Comparison of ENCODE assay signal across 14 cellular contexts in genomic region chr1:9079980-9080703, GRCh38. TPM values are rescaled to one million over a fixed set of nuclear protein-coding genes. Genes with fewer than 3 reads are reported as not detected.
DNase-seq lines count a peak whose midpoint lies in the region; ATAC-seq and TF ChIP-seq lines count a peak whose summit lies in the region.
"Had no signal": no experiment of that assay in that cellular context is flagged by ENCODE, and none has a peak within 500 bp of the region (broad histone marks: within the 10 kb centered on the region; RNA-seq: fewer than 3 reads in every experiment).

No MANE protein-coding gene starts in this region.

- no peaks in the 10 kb centered on the region for H3K27me3 Mint-ChIP-seq in activated naive CD4-positive, alpha-beta T cell treated with anti-CD3 and anti-CD28 coated beads, Interleukin-2, amount 50 U/mL, for 24 hours
- peaks cover 6% of the 10 kb centered on the region for H3K27me3 Mint-ChIP-seq in activated naive CD4-positive, alpha-beta T cell treated with anti-CD3 and anti-CD28 coated beads for 36 hours (ENCODE audit: low read depth)
- H3K27me3 Mint-ChIP-seq in type B pancreatic cell, result peaks cover 4% of the 10 kb centered on the region
- peaks cover 40% of the 10 kb centered on the region for H3K27me3 Mint-ChIP-seq in activated CD8-positive, alpha-beta T cell treated with anti-CD3 and anti-CD28 coated beads, Interleukin-2, amount 10 ng/mL, durations not matched to agents 7 days and 5 days (ENCODE audit: low read depth)

- H3K4me3 ChIP-seq in Karpas-422 (ENCODE audit: low read length) (peak overlapping the region; percentile 31), SK-N-SH (ENCODE audit: low read depth in 2 of 2, low read length in 1 of 2) (no peak overlapping the region)
- H3K4me3 ChIP-seq: adrenal gland had no signal

- H3K79me2 ChIP-seq in Karpas-422 (ENCODE audit: low read length), result no peaks in the 10 kb centered on the region
- H3K79me2 ChIP-seq in SK-N-SH (ENCODE audit: insufficient read depth), result no peaks in the 10 kb centered on the region

- no peak for TF ChIP-seq EP300 in SK-N-SH (IDR thresholded peaks at IDR 0.05; ENCODE audit: borderline replicate concordance in 1 of 2, low read depth in 1 of 2, low read length in 1 of 2)

- peak; percentile 50 for ATAC-seq in HG02678 (IDR thresholded peaks at IDR 0.05; ENCODE audit: unreplicated experiment)
- ATAC-seq in activated CD8-positive, alpha-beta T cell treated with anti-CD3 and anti-CD28 coated beads, Interleukin-2, amount 10 ng/mL, durations not matched to agents 7 days and 5 days, result no peak
- ATAC-seq: stimulated activated naive CD8-positive, alpha-beta T cell treated with anti-CD3 and anti-CD28 coated beads, Interleukin-15, amount 100 ng/mL, for 72 hours; T-helper 17 cell had no signal

- peak overlapping the region; percentile 62 for H3K4me2 ChIP-seq in Karpas-422 (ENCODE audit: low read depth, low read length, poor library complexity, severe bottlenecking)
- H3K4me2 ChIP-seq in SK-N-SH, result no peak overlapping the region

- H3K36me3 ChIP-seq in Karpas-422 (ENCODE audit: insufficient read depth, low read length) (no peaks in the 10 kb centered on the region), SK-N-SH (replicated peaks in 1 of 2; ENCODE audit: control insufficient read depth in 1 of 2, insufficient read depth in 2 of 2, low read length in 1 of 2) (no peaks in the 10 kb centered on the region)
- H3K36me3 ChIP-seq: adrenal gland had no signal

- H4K20me1 ChIP-seq in Karpas-422 (ENCODE audit: insufficient read depth, low read depth, low read length) (no peaks in the 10 kb centered on the region), SK-N-SH (ENCODE audit: insufficient read depth) (no peaks in the 10 kb centered on the region)

- H3K9me3 ChIP-seq in Karpas-422 (ENCODE audit: low read length), result no peaks in the 10 kb centered on the region
- H3K9me3 ChIP-seq in SK-N-SH, result no peaks in the 10 kb centered on the region
- H3K9me3 ChIP-seq: adrenal gland had no signal

- no peak for TF ChIP-seq RAD21 in SK-N-SH (IDR thresholded peaks at IDR 0.05; ENCODE audit: low read length)

- CTCF ChIA-PET in activated naive CD4-positive, alpha-beta T cell treated with anti-CD3 and anti-CD28 coated beads for 36 hours (lab: Charles Lee), result interaction anchor here (0.6 to 0.7 kb wide), 2 partner anchors 195 to 350 kb away, joined by 3 read pairs; no protein-coding TSS in a partner anchor
- CTCF ChIA-PET in activated CD8-positive, alpha-beta T cell treated with anti-CD3 and anti-CD28 coated beads, Interleukin-2, amount 10 ng/mL, durations not matched to agents 7 days and 5 days (lab: Charles Lee), result interaction anchor here (1.9 kb wide), 1 partner anchor 75 kb away, joined by 6 read pairs; no protein-coding TSS in a partner anchor
- CTCF ChIA-PET in SK-N-SH (lab: Yijun Ruan, JAX), result interaction anchor here (1.2 to 1.3 kb wide), 3 partner anchors 31 to 375 kb away, joined by 4 read pairs; no protein-coding TSS in a partner anchor

- H3K4me1 ChIP-seq in Karpas-422 (ENCODE audit: low read length), result peaks cover 48% of the 10 kb centered on the region
- peaks cover 0 to 7% of the 10 kb centered on the region in 2 experiments; a peak in 1 of 4 replicates for H3K4me1 ChIP-seq in SK-N-SH (ENCODE audit: control insufficient read depth in 1 of 2, insufficient read depth in 2 of 2, low read depth in 1 of 2, low read length in 1 of 2)

- H3K27me3 ChIP-seq in Karpas-422 (ENCODE audit: low read length), result no peaks in the 10 kb centered on the region
- H3K27me3 ChIP-seq in SK-N-SH (ENCODE audit: insufficient read depth), result no peaks in the 10 kb centered on the region
- H3K27me3 ChIP-seq: adrenal gland had no signal

- peaks cover 38% of the 10 kb centered on the region for H3K4me1 Mint-ChIP-seq in activated naive CD4-positive, alpha-beta T cell treated with anti-CD3 and anti-CD28 coated beads, Interleukin-2, amount 50 U/mL, for 24 hours
- peaks cover 28% of the 10 kb centered on the region for H3K4me1 Mint-ChIP-seq in activated naive CD4-positive, alpha-beta T cell treated with anti-CD3 and anti-CD28 coated beads for 36 hours (ENCODE audit: low read depth)
- peaks cover 8% of the 10 kb centered on the region for H3K4me1 Mint-ChIP-seq in type B pancreatic cell (ENCODE audit: unreplicated experiment)
- H3K4me1 Mint-ChIP-seq in activated CD8-positive, alpha-beta T cell treated with anti-CD3 and anti-CD28 coated beads, Interleukin-2, amount 10 ng/mL, durations not matched to agents 7 days and 5 days (ENCODE audit: low read depth), result peaks cover 57% of the 10 kb centered on the region

- no peaks in the 10 kb centered on the region for H3K36me3 Mint-ChIP-seq in activated naive CD4-positive, alpha-beta T cell treated with anti-CD3 and anti-CD28 coated beads, Interleukin-2, amount 50 U/mL, for 24 hours
- H3K36me3 Mint-ChIP-seq in activated naive CD4-positive, alpha-beta T cell treated with anti-CD3 and anti-CD28 coated beads for 36 hours (ENCODE audit: low read depth), result no peaks in the 10 kb centered on the region
- H3K36me3 Mint-ChIP-seq in type B pancreatic cell, result no peaks in the 10 kb centered on the region
- peaks cover 3% of the 10 kb centered on the region for H3K36me3 Mint-ChIP-seq in activated CD8-positive, alpha-beta T cell treated with anti-CD3 and anti-CD28 coated beads, Interleukin-2, amount 10 ng/mL, durations not matched to agents 7 days and 5 days (ENCODE audit: low read depth)

- no peak for DNase-seq in activated naive CD4-positive, alpha-beta T cell treated with anti-CD3 and anti-CD28 coated beads for 36 hours
- DNase-seq in Karpas-422, result peak; percentile 65
- no peak for DNase-seq in type B pancreatic cell (ENCODE audit: extremely low spot score, unreplicated experiment)
- no peak for DNase-seq in activated CD8-positive, alpha-beta T cell treated with anti-CD3 and anti-CD28 coated beads, Interleukin-2, amount 10 ng/mL, durations not matched to agents 7 days and 5 days
- DNase-seq in NCI-H2196 treated with DMSO at 0.1 percent for 48 hours (lab: John Stamatoyannopoulos, UW; ENCODE audit: unreplicated experiment), result no peak
- DNase-seq in SK-N-SH, result no peak
- DNase-seq: 8988T; adrenal gland; KG1; stimulated activated naive CD8-positive, alpha-beta T cell treated with anti-CD3 and anti-CD28 coated beads, Interleukin-15, amount 100 ng/mL, for 72 hours; T-helper 17 cell had no signal

- no peak overlapping the region for H3K4me3 Mint-ChIP-seq in activated naive CD4-positive, alpha-beta T cell treated with anti-CD3 and anti-CD28 coated beads, Interleukin-2, amount 50 U/mL, for 24 hours
- H3K4me3 Mint-ChIP-seq in activated naive CD4-positive, alpha-beta T cell treated with anti-CD3 and anti-CD28 coated beads for 36 hours, result no peak overlapping the region
- H3K4me3 Mint-ChIP-seq in type B pancreatic cell, result peak overlapping the region; percentile 35
- no peak overlapping the region for H3K4me3 Mint-ChIP-seq in activated CD8-positive, alpha-beta T cell treated with anti-CD3 and anti-CD28 coated beads, Interleukin-2, amount 10 ng/mL, durations not matched to agents 7 days and 5 days
- H3K4me3 Mint-ChIP-seq: stimulated activated naive CD8-positive, alpha-beta T cell treated with anti-CD3 and anti-CD28 coated beads, Interleukin-15, amount 100 ng/mL, for 72 hours; T-helper 17 cell had no signal

- H3K27ac ChIP-seq in Karpas-422 (ENCODE audit: low read length), result peak overlapping the region; percentile 42; the same call in 1 of the 2 replicates
- H3K27ac ChIP-seq in SK-N-SH (ENCODE audit: low read depth in 2 of 2, low read length in 1 of 2), result no peak overlapping the region
- H3K27ac ChIP-seq: adrenal gland had no signal

- 78% methylated on average over 12 of the region's 12 CpGs for WGBS in SK-N-SH (ENCODE audit: low lambda C conversion rate)

- H3K9me2 ChIP-seq in Karpas-422 (replicated peaks; ENCODE audit: insufficient read depth, low read length) (no peaks in the 10 kb centered on the region), SK-N-SH (no peaks in the 10 kb centered on the region)

- intact Hi-C loops in activated naive CD4-positive, alpha-beta T cell treated with anti-CD3 and anti-CD28 coated beads for 36 hours (cut with micrococcal nuclease), result no loop called here

- no peaks in the 10 kb centered on the region for H3K9me3 Mint-ChIP-seq in activated naive CD4-positive, alpha-beta T cell treated with anti-CD3 and anti-CD28 coated beads, Interleukin-2, amount 50 U/mL, for 24 hours
- no peaks in the 10 kb centered on the region for H3K9me3 Mint-ChIP-seq in activated naive CD4-positive, alpha-beta T cell treated with anti-CD3 and anti-CD28 coated beads for 36 hours
- H3K9me3 Mint-ChIP-seq in type B pancreatic cell, result no peaks in the 10 kb centered on the region
- no peaks in the 10 kb centered on the region for H3K9me3 Mint-ChIP-seq in activated CD8-positive, alpha-beta T cell treated with anti-CD3 and anti-CD28 coated beads, Interleukin-2, amount 10 ng/mL, durations not matched to agents 7 days and 5 days (ENCODE audit: insufficient read depth)
- H3K9me3 Mint-ChIP-seq: stimulated activated naive CD8-positive, alpha-beta T cell treated with anti-CD3 and anti-CD28 coated beads, Interleukin-15, amount 100 ng/mL, for 72 hours had no signal

- H3K27ac Mint-ChIP-seq in activated naive CD4-positive, alpha-beta T cell treated with anti-CD3 and anti-CD28 coated beads, Interleukin-2, amount 50 U/mL, for 24 hours, result peak overlapping the region; percentile 0
- H3K27ac Mint-ChIP-seq in activated naive CD4-positive, alpha-beta T cell treated with anti-CD3 and anti-CD28 coated beads for 36 hours, result no peak overlapping the region
- no peak overlapping the region for H3K27ac Mint-ChIP-seq in type B pancreatic cell
- H3K27ac Mint-ChIP-seq in activated CD8-positive, alpha-beta T cell treated with anti-CD3 and anti-CD28 coated beads, Interleukin-2, amount 10 ng/mL, durations not matched to agents 7 days and 5 days, result no peak overlapping the region
- H3K27ac Mint-ChIP-seq: stimulated activated naive CD8-positive, alpha-beta T cell treated with anti-CD3 and anti-CD28 coated beads, Interleukin-15, amount 100 ng/mL, for 72 hours; T-helper 17 cell had no signal

- POLR2A ChIA-PET in activated CD8-positive, alpha-beta T cell treated with anti-CD3 and anti-CD28 coated beads, Interleukin-2, amount 10 ng/mL, durations not matched to agents 7 days and 5 days (lab: Charles Lee), result interaction anchor here (0.7 kb wide), 1 partner anchor 649 kb away, joined by 3 read pairs; no protein-coding TSS in a partner anchor
- POLR2A ChIA-PET in SK-N-SH (lab: Yijun Ruan, JAX), result no interaction called here

- no peaks in the 10 kb centered on the region for H3F3A ChIP-seq in SK-N-SH (replicated peaks; ENCODE audit: insufficient read depth)

- H2AFZ ChIP-seq in Karpas-422 (ENCODE audit: low read length), result peak overlapping the region; percentile 10; the same call in 1 of the 2 replicates
- no peak overlapping the region for H2AFZ ChIP-seq in SK-N-SH (ENCODE audit: low read depth)

- TF ChIP-seq CTCF in type B pancreatic cell (conservative IDR thresholded peaks at IDR 0.05) (no peak), SK-N-SH (IDR thresholded peaks at IDR 0.05) (no peak)

- H3K9ac ChIP-seq in Karpas-422 (ENCODE audit: low read length), result no peak overlapping the region
- H3K9ac ChIP-seq in SK-N-SH, result no peak overlapping the region

RNA-seq across cellular contexts. Expression of gene SLC2A5, which starts 10.7 kb away (rescaled TPM):
- not detected for total RNA-seq in activated naive CD4-positive, alpha-beta T cell treated with anti-CD3 and anti-CD28 coated beads for 36 hours
- total RNA-seq in Karpas-422 (2014; rRNA removed; shearing (Covaris generic); ENCODE audit: low replicate concordance), result 0.07 and 0.22 TPM in 2 replicates
- total RNA-seq in type B pancreatic cell (ENCODE audit: low replicate concordance), result 2.7 and 10.7 TPM in 2 replicates
- total RNA-seq in activated CD8-positive, alpha-beta T cell treated with anti-CD3 and anti-CD28 coated beads, Interleukin-2, amount 10 ng/mL, durations not matched to agents 7 days and 5 days, result not detected
- polyA plus RNA-seq in SK-N-SH (2012; rRNA removed), result 0.02 TPM in 2 replicates
- polyA plus RNA-seq in SK-N-SH (2012; cell fraction: cytosol; rRNA removed), result 0.01 TPM in 1 of 2 replicates, not detected in the other
- polyA plus RNA-seq in SK-N-SH (2012; cell fraction: nucleus; rRNA removed), result 0.07 and 0.14 TPM in 2 replicates

RNA-seq across cellular contexts. Expression of gene GPR157, which starts 48.8 kb away (rescaled TPM):
- 1 to 10 TPM in 1 of 2 experiments, under 1 TPM in 1; 0.94 to 2.3 TPM for total RNA-seq in activated naive CD4-positive, alpha-beta T cell treated with anti-CD3 and anti-CD28 coated beads for 36 hours
- not detected in 2 replicates for total RNA-seq in Karpas-422 (2014; rRNA removed; shearing (Covaris generic); ENCODE audit: low replicate concordance)
- total RNA-seq in type B pancreatic cell (ENCODE audit: low replicate concordance), result 7.7 and 26.6 TPM in 2 replicates
- 1 to 10 TPM; 1.2 to 1.4 TPM for total RNA-seq in activated CD8-positive, alpha-beta T cell treated with anti-CD3 and anti-CD28 coated beads, Interleukin-2, amount 10 ng/mL, durations not matched to agents 7 days and 5 days
- polyA plus RNA-seq in SK-N-SH (2012; rRNA removed), result 1.8 and 2.1 TPM in 2 replicates
- 1.1 and 1.4 TPM in 2 replicates for polyA plus RNA-seq in SK-N-SH (2012; cell fraction: cytosol; rRNA removed)
- 4.3 and 5.7 TPM in 2 replicates for polyA plus RNA-seq in SK-N-SH (2012; cell fraction: nucleus; rRNA removed)

RNA-seq across cellular contexts. Expression of gene SLC2A7, which starts 53.9 kb away (rescaled TPM):
- not detected for total RNA-seq in activated naive CD4-positive, alpha-beta T cell treated with anti-CD3 and anti-CD28 coated beads for 36 hours
- total RNA-seq in Karpas-422 (2014; rRNA removed; shearing (Covaris generic); ENCODE audit: low replicate concordance), result not detected in 2 replicates
- total RNA-seq in type B pancreatic cell (ENCODE audit: low replicate concordance), result not detected in 2 replicates
- under 1 TPM; 0.16 to 0.18 TPM for total RNA-seq in activated CD8-positive, alpha-beta T cell treated with anti-CD3 and anti-CD28 coated beads, Interleukin-2, amount 10 ng/mL, durations not matched to agents 7 days and 5 days
- polyA plus RNA-seq in SK-N-SH (2012; rRNA removed), result not detected in 2 replicates
- polyA plus RNA-seq in SK-N-SH (2012; cell fraction: cytosol; rRNA removed), result not detected in 2 replicates
- polyA plus RNA-seq in SK-N-SH (2012; cell fraction: nucleus; rRNA removed), result not detected in 2 replicates
- total RNA-seq: adrenal gland, omental fat pad, T-helper 17 cell had no signal
- polyA plus RNA-seq: adrenal gland had no signal
